ENCODE assay signal across 23 cellular contexts in the genomic region with DNA sequence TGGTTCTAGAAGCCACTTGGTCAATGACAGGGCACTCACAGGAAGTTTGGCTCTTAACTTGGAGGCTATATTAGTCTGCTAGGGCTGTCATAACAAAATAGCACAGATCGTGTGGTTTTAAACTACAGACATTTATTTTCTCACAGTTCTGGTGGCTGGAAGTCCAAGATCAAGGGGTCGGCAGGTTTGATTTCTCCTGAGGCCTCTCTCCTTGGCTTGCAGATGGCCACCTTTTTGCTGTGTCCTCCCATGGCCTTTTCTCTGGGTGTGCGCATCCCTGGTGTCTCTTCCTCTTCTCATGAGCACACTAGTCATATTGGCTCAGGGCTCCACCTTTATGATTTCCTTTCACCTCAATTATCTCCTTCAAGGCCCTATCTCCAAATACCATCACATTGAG.
"Had no signal": no experiment of that assay in that cellular context is flagged by ENCODE, and none has a peak within 500 bp of the region (broad histone marks: within the 10 kb centered on the region; RNA-seq: fewer than 3 reads in every experiment).

No MANE protein-coding gene starts in this region.

- H2AFZ ChIP-seq: hepatocyte, parathyroid adenoma had no signal

- H3K36me3 Mint-ChIP-seq: naive thymus-derived CD4-positive, alpha-beta T cell had no signal

- H3K9me3 ChIP-seq: gastrocnemius medialis, left lung, right lobe of liver, transverse colon, upper lobe of right lung, uterus had no signal

- ATAC-seq: gastrocnemius medialis; heart left ventricle; left cardiac atrium; naive thymus-derived CD4-positive, alpha-beta T cell; stimulated activated naive CD8-positive, alpha-beta T cell treated with anti-CD3 and anti-CD28 coated beads, Interleukin-15, amount 100 ng/mL, for 72 hours; upper lobe of right lung had no signal

- H3K4me2 ChIP-seq: hepatocyte had no signal

- H3K9ac ChIP-seq: parathyroid adenoma had no signal

- H3K27ac ChIP-seq: dorsolateral prefrontal cortex, gastrocnemius medialis, heart left ventricle, hepatocyte, left lung, parathyroid adenoma, right lobe of liver, suprapubic skin, transverse colon, upper lobe of right lung, uterus had no signal

- H3K27ac Mint-ChIP-seq: progenitor cell of endocrine pancreas; stimulated activated naive CD8-positive, alpha-beta T cell treated with anti-CD3 and anti-CD28 coated beads, Interleukin-15, amount 100 ng/mL, for 72 hours had no signal

- H3K36me3 ChIP-seq: gastrocnemius medialis, heart left ventricle, left lung, right lobe of liver, suprapubic skin, transverse colon, upper lobe of right lung, uterus had no signal

- DNase-seq: effector CD4-positive, alpha-beta T cell; gastrocnemius medialis; heart left ventricle; left cardiac atrium; left lung; mesendoderm; midbrain; naive thymus-derived CD4-positive, alpha-beta T cell; stimulated activated CD4-positive, alpha-beta T cell treated with anti-CD3 and anti-CD28 coated beads, Interleukin-12 subunit alpha, Interleukin-12 subunit beta, amount 100 ng/mL, for 4 hours; stimulated activated CD4-positive, alpha-beta T cell treated with anti-CD3 and anti-CD28 coated beads, Interleukin-1b, Interleukin-23, amount 100 ng/mL, for 48 hours; stimulated activated CD4-positive, alpha-beta T cell treated with anti-CD3 and anti-CD28 coated beads, Interleukin-4, amount 100 ng/mL, for 1 hour; stimulated activated CD8-positive, alpha-beta memory T cell treated with anti-CD3 and anti-CD28 coated beads, Interleukin-4, amount 100 ng/mL, for 48 hours; stimulated activated naive CD4-positive, alpha-beta T cell; stimulated activated naive CD8-positive, alpha-beta T cell treated with anti-CD3 and anti-CD28 coated beads, Interleukin-15, amount 100 ng/mL, for 72 hours; upper lobe of right lung; uterus had no signal

- H3K4me3 Mint-ChIP-seq: stimulated activated naive CD8-positive, alpha-beta T cell treated with anti-CD3 and anti-CD28 coated beads, Interleukin-15, amount 100 ng/mL, for 72 hours had no signal

- H3K4me3 ChIP-seq: dorsolateral prefrontal cortex, gastrocnemius medialis, heart left ventricle, hepatocyte, left lung, right lobe of liver, suprapubic skin, transverse colon, upper lobe of right lung, uterus had no signal

- H3K4me1 ChIP-seq: gastrocnemius medialis, heart left ventricle, left lung, parathyroid adenoma, right lobe of liver, suprapubic skin, transverse colon, upper lobe of right lung, uterus had no signal

- H3K79me2 ChIP-seq: hepatocyte, parathyroid adenoma had no signal

- H3K27me3 Mint-ChIP-seq: stimulated activated naive CD8-positive, alpha-beta T cell treated with anti-CD3 and anti-CD28 coated beads, Interleukin-15, amount 100 ng/mL, for 72 hours had no signal

- H3K27me3 ChIP-seq: gastrocnemius medialis, hepatocyte, right lobe of liver, upper lobe of right lung, uterus had no signal
